In the genomic region with DNA sequence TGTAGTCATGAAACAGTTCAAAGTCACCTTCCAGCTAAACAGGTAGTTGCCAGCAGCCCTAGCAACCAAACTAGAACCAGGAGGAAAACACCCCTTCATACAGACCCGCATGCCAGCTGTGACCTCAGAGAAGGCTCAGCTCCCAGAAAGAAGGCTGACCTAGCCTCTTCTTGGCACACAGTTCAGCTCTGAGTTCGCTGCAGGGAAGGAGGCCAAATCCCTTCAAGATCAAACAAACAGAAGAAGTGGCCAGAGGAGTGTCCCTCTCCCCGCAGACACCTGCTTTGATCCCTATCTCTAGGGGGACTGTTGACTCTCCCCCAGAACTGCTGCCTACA, we compare ENCODE assay signal across 11 cellular contexts. TPM values are rescaled to one million over a fixed set of nuclear protein-coding genes. Genes with fewer than 3 reads are reported as not detected.
DNase-seq lines count a peak whose midpoint lies in the region; ATAC-seq and TF ChIP-seq lines count a peak whose summit lies in the region.
"Had no signal": no experiment of that assay in that cellular context is flagged by ENCODE, and none has a peak within 500 bp of the region (broad histone marks: within the 10 kb centered on the region; RNA-seq: fewer than 3 reads in every experiment).

No MANE protein-coding gene starts in this region.

- peaks cover 21% of the 10 kb centered on the region for H3K36me3 Mint-ChIP-seq in neural progenitor cell

- H3K4me3 Mint-ChIP-seq in neural progenitor cell, result no peak overlapping the region
- H3K4me3 Mint-ChIP-seq: activated T-cell treated with anti-CD3 and anti-CD28 coated beads, Interleukin-2, amount 50 U/mL, for 4 hours had no signal

- no peaks in the 10 kb centered on the region for H3K79me2 ChIP-seq in neural progenitor cell (ENCODE audit: low read depth)

- H3K9me3 Mint-ChIP-seq in neural progenitor cell, result no peaks in the 10 kb centered on the region
- H3K9me3 Mint-ChIP-seq: activated T-cell treated with anti-CD3 and anti-CD28 coated beads, Interleukin-2, amount 50 U/mL, for 4 hours had no signal

- no peak overlapping the region for H3K4me2 ChIP-seq in neural progenitor cell

- H2AFZ ChIP-seq in neural progenitor cell (replicated peaks), result no peak overlapping the region

- no peak for ATAC-seq in GM18517 (IDR thresholded peaks at IDR 0.05; ENCODE audit: unreplicated experiment)

- no peak overlapping the region for H3K27ac Mint-ChIP-seq in neural progenitor cell

- H3K27ac ChIP-seq in neural progenitor cell, result no peak overlapping the region

- peaks cover 9% of the 10 kb centered on the region for H3K4me1 ChIP-seq in neural progenitor cell

- peaks cover 9% of the 10 kb centered on the region for H3K27me3 ChIP-seq in neural progenitor cell

- H3K27me3 Mint-ChIP-seq in neural progenitor cell (ENCODE audit: insufficient read depth, low read depth), result no peaks in the 10 kb centered on the region

- H4K20me1 ChIP-seq in neural progenitor cell (ENCODE audit: low read depth), result peaks cover 5% of the 10 kb centered on the region

- TF ChIP-seq CTCF in astrocyte of the cerebellum (IDR thresholded peaks at IDR 0.05; ENCODE audit: low read depth, low read length, missing control alignments) (no peak), neural progenitor cell (IDR thresholded peaks at IDR 0.05) (no peak)

- DNase-seq in AG20443 (ENCODE audit: low spot score) (peak; percentile 45), GM04504 (ENCODE audit: low read depth) (peak; percentile 19), astrocyte of the cerebellum (ENCODE audit: low read depth) (peak; percentile 33), medulla oblongata (ENCODE audit: extremely low spot score) (peak; percentile 85), middle frontal gyrus (ENCODE audit: extremely low spot score, low spot score) (no peak), NCI-H748 treated with DMSO at 0.1 percent for 48 hours (lab: John Stamatoyannopoulos, UW) (no peak), neural progenitor cell (ENCODE audit: low spot score) (no peak)
- DNase-seq: activated T-cell treated with anti-CD3 and anti-CD28 coated beads, Interleukin-2, amount 50 U/mL, for 4 hours; NCI-H510A treated with DMSO at 0.1 percent for 48 hours; occipital lobe had no signal

- no peaks in the 10 kb centered on the region for H3K9me3 ChIP-seq in neural progenitor cell (ENCODE audit: low read depth)

- in situ Hi-C loops in astrocyte of the cerebellum (cut with HindIII; ENCODE audit: low sequenced_read_pairs), result no loop called here

- H3K4me1 Mint-ChIP-seq in neural progenitor cell, result peaks cover 35% of the 10 kb centered on the region

- no peaks in the 10 kb centered on the region for H3K36me3 ChIP-seq in neural progenitor cell

- peaks cover 15% of the 10 kb centered on the region for H3F3A ChIP-seq in neural progenitor cell (ENCODE audit: low read depth)

- no peak overlapping the region for H3K9ac ChIP-seq in neural progenitor cell

- H3K4me3 ChIP-seq in astrocyte of the cerebellum (ENCODE audit: low read depth, low read length) (no peak overlapping the region), neural progenitor cell (no peak overlapping the region)

RNA-seq across cellular contexts. Expression of gene HADH, which starts 56.0 kb away (rescaled TPM):
- 37.2 and 49.9 TPM in 2 replicates for total RNA-seq in neural progenitor cell (ENCODE audit: low replicate concordance)

Comparison
In these comparisons a context has a peak if more than half of its experiments do, and no peak if none do; other contexts are left out.
1. DNase-seq: peak in AG20443 (single experiment), GM04504 (single experiment), astrocyte of the cerebellum (single experiment) and medulla oblongata (single experiment); none in middle frontal gyrus (single experiment), NCI-H748 treated with DMSO at 0.1 percent for 48 hours (single experiment) and neural progenitor cell (single experiment).